16 cellular contexts compared by ENCODE assay signal in genomic region chr1:100364731-100365130, GRCh38. TPM values are rescaled to one million over a fixed set of nuclear protein-coding genes. Genes with fewer than 3 reads are reported as not detected.
DNase-seq lines count a peak whose midpoint lies in the region; ATAC-seq and TF ChIP-seq lines count a peak whose summit lies in the region.
"Had no signal": no experiment of that assay in that cellular context is flagged by ENCODE, and none has a peak within 500 bp of the region (broad histone marks: within the 10 kb centered on the region; RNA-seq: fewer than 3 reads in every experiment).

No MANE protein-coding gene starts in this region.

- no peak for TF ChIP-seq CTCF in natural killer cell (IDR thresholded peaks at IDR 0.05)

- CTCF ChIA-PET in activated CD4-positive, alpha-beta T cell treated with anti-CD3 and anti-CD28 coated beads for 36 hours (lab: Charles Lee): interaction anchor here (1.1 to 1.6 kb wide), 2 partner anchors 10 to 20 kb away, joined by 3 to 4 read pairs; no protein-coding TSS in a partner anchor

- no peak overlapping the region for H3K4me3 Mint-ChIP-seq in activated CD4-positive, alpha-beta T cell treated with anti-CD3 and anti-CD28 coated beads for 36 hours
- H3K4me3 Mint-ChIP-seq in T-helper 17 cell: peak overlapping the region; percentile 68
- H3K4me3 Mint-ChIP-seq in natural killer cell: no peak overlapping the region

- intact Hi-C loops in activated CD4-positive, alpha-beta T cell treated with anti-CD3 and anti-CD28 coated beads for 36 hours (cut with DNase I, micrococcal nuclease): no loop called here
- intact Hi-C loops in natural killer cell (cut with micrococcal nuclease): no loop called here

- DNase-seq in activated CD4-positive, alpha-beta T cell treated with anti-CD3 and anti-CD28 coated beads for 36 hours: no peak
- DNase-seq in activated CD4-positive, alpha-beta T cell treated with anti-CD3 and anti-CD28 coated beads for 4 hours: no peak
- DNase-seq in T-helper 17 cell (no peak), natural killer cell (no peak), NCI-H1105 (lab: John Stamatoyannopoulos, UW) (no peak)
- DNase-seq in stimulated activated CD4-positive, alpha-beta T cell treated with anti-CD3 and anti-CD28 coated beads, Interleukin-1b, Interleukin-23, amount 100 ng/mL, for 48 hours: no peak
- DNase-seq: ACHN; activated gamma-delta T cell treated with Interleukin-2 at 50 U/mL for 16 hours; Caco-2; effector memory CD4-positive, alpha-beta T cell; foreskin keratinocyte; mesenchymal stem cell; spleen; substantia nigra had no signal

- H3K9me3 Mint-ChIP-seq in activated CD4-positive, alpha-beta T cell treated with anti-CD3 and anti-CD28 coated beads for 36 hours (ENCODE audit: low read depth): peaks cover 7% of the 10 kb centered on the region
- no peaks in the 10 kb centered on the region for H3K9me3 Mint-ChIP-seq in natural killer cell

- ATAC-seq in activated CD4-positive, alpha-beta T cell treated with anti-CD3 and anti-CD28 coated beads for 36 hours: no peak
- ATAC-seq in GM19351 (IDR thresholded peaks at IDR 0.05; ENCODE audit: unreplicated experiment) (peak; percentile 60), T-helper 17 cell (no peak), natural killer cell (peak; percentile 43 to 64 (median 46)), HG02798 (IDR thresholded peaks at IDR 0.05; ENCODE audit: poor library complexity, unreplicated experiment) (no peak)
- ATAC-seq: foreskin keratinocyte had no signal

- H3K36me3 Mint-ChIP-seq in activated CD4-positive, alpha-beta T cell treated with anti-CD3 and anti-CD28 coated beads for 36 hours (ENCODE audit: low read depth): peaks cover 46% of the 10 kb centered on the region
- H3K36me3 Mint-ChIP-seq in T-helper 17 cell (ENCODE audit: low read depth): peaks cover 18% of the 10 kb centered on the region
- H3K36me3 Mint-ChIP-seq in natural killer cell: no peaks in the 10 kb centered on the region

- peak overlapping the region; percentile 75 for H3K27ac Mint-ChIP-seq in activated CD4-positive, alpha-beta T cell treated with anti-CD3 and anti-CD28 coated beads for 36 hours
- H3K27ac Mint-ChIP-seq in T-helper 17 cell: peak overlapping the region; percentile 74
- peak overlapping the region; percentile 4 to 70 for H3K27ac Mint-ChIP-seq in natural killer cell

- H3K27me3 Mint-ChIP-seq in activated CD4-positive, alpha-beta T cell treated with anti-CD3 and anti-CD28 coated beads for 36 hours: no peaks in the 10 kb centered on the region
- no peaks in the 10 kb centered on the region for H3K27me3 Mint-ChIP-seq in T-helper 17 cell
- H3K27me3 Mint-ChIP-seq in natural killer cell (ENCODE audit: low read depth in 2 of 2): no peaks in the 10 kb centered on the region

- POLR2A ChIA-PET in activated CD4-positive, alpha-beta T cell treated with anti-CD3 and anti-CD28 coated beads for 36 hours (lab: Charles Lee): interaction anchor here (0.6 kb wide), 1 partner anchor 94 kb away, joined by 15 read pairs; no protein-coding TSS in a partner anchor

- H3K9me3 ChIP-seq in T-helper 17 cell (ENCODE audit: control insufficient read depth, low read length, poor library complexity, severe bottlenecking): no peaks in the 10 kb centered on the region
- H3K9me3 ChIP-seq: Caco-2, spleen had no signal

- H3K4me1 Mint-ChIP-seq in activated CD4-positive, alpha-beta T cell treated with anti-CD3 and anti-CD28 coated beads for 36 hours: peaks cover 75% of the 10 kb centered on the region
- H3K4me1 Mint-ChIP-seq in T-helper 17 cell (peaks cover 63% of the 10 kb centered on the region), natural killer cell (peaks cover 49 to 56% of the 10 kb centered on the region in 2 donors)

RNA-seq across cellular contexts. Expression of gene CDC14A, which starts 12.4 kb away (rescaled TPM):
- total RNA-seq in activated CD4-positive, alpha-beta T cell treated with anti-CD3 and anti-CD28 coated beads for 36 hours: 10 to 100 TPM; 12.2 to 13.6 TPM
- total RNA-seq in T-helper 17 cell (100 to 1,000 TPM; 186 to 281 TPM), natural killer cell (10 to 100 TPM; 59.6 to 63.8 (median 60.1) TPM)

Comparison
In these comparisons a context has a peak if more than half of its experiments do, and no peak if none do; other contexts are left out.
1. ATAC-seq: peak in GM19351 (single experiment) and natural killer cell (3 of 3); none in activated CD4-positive, alpha-beta T cell treated with anti-CD3 and anti-CD28 coated beads for 36 hours (single experiment), T-helper 17 cell (single experiment) and HG02798 (single experiment).
2. RNA of gene CDC14A, which starts 12.4 kb away (total RNA-seq): 186 to 281 TPM in T-helper 17 cell and 59.6 to 63.8 TPM in natural killer cell; 12.2 to 13.6 TPM in activated CD4-positive, alpha-beta T cell treated with anti-CD3 and anti-CD28 coated beads for 36 hours; every median in the first group is over 4 times any median in the second.
3. Peak in every context shown above with its lines, with median percentiles within 50 percentile points of each other: H3K27ac Mint-ChIP-seq.